In the genomic region with DNA sequence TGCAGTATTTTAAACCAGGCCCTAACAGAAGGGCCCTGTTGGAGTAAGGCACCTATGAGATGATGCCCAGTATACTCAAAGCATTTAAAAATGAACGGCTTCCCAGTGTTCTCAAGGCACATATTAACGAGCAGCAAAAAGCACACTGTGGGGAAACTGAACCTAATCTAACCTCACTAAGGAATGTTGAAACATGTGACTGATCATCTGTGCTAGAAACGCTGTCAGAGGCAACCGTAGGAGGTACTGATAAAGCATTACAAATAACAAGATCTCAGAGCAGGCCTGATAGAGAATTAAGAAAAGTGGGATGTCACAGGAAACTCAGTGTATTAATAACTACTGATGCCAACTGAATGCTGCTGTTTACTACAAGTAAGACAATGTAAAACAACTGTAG, we compare ENCODE assay signal across 16 cellular contexts. TPM values are rescaled to one million over a fixed set of nuclear protein-coding genes. Genes with fewer than 3 reads are reported as not detected.
DNase-seq lines count a peak whose midpoint lies in the region; ATAC-seq lines count a peak whose summit lies in the region.
"Had no signal": no experiment of that assay in that cellular context is flagged by ENCODE, and none has a peak within 500 bp of the region (broad histone marks: within the 10 kb centered on the region; RNA-seq: fewer than 3 reads in every experiment).

No MANE protein-coding gene starts in this region.

- DNase-seq in Ammon's horn (ENCODE audit: low spot score) (peak; percentile 2), astrocyte of the hippocampus (ENCODE audit: low read depth, low spot score) (peak; percentile 15), foreskin melanocyte (peak; percentile 26), mesendoderm (peak; percentile 21), midbrain (lab: John Stamatoyannopoulos, UW) (no peak), HCEC 1CT (no peak), cardiac septum (ENCODE audit: low spot score) (no peak)
- DNase-seq: 8988T; BE2C; CD4-positive, alpha-beta memory T cell; DMS79; H7 had no signal

- no peak overlapping the region for H3K18ac ChIP-seq in mesendoderm (ENCODE audit: low read length)

- H3K36me3 ChIP-seq in mesendoderm (ENCODE audit: control insufficient read depth, insufficient read depth, low read length), result no peaks in the 10 kb centered on the region
- H3K36me3 ChIP-seq: BE2C had no signal

- H4K5ac ChIP-seq in mesendoderm (ENCODE audit: low read length), result no peak overlapping the region

- no peak overlapping the region for H2BK15ac ChIP-seq in mesendoderm (replicated peaks; ENCODE audit: low read depth)

- no peak for ATAC-seq in GM18907 (IDR thresholded peaks at IDR 0.05; ENCODE audit: unreplicated experiment)
- ATAC-seq: GM23338 had no signal

- no peak overlapping the region for H3K4ac ChIP-seq in mesendoderm (ENCODE audit: low read depth, low read length)

- no peak overlapping the region for H3K56ac ChIP-seq in mesendoderm (ENCODE audit: low read length)

- no peaks in the 10 kb centered on the region for H3K27me3 ChIP-seq in mesendoderm (ENCODE audit: insufficient read depth, low read length, poor library complexity)
- H3K27me3 ChIP-seq: BE2C had no signal

- WGBS in mesendoderm (ENCODE audit: extremely low coverage, insufficient coverage, low lambda C conversion rate), result no CpG with 5 or more reads among the region's 4 CpGs

- no peaks in the 10 kb centered on the region for H3K79me2 ChIP-seq in mesendoderm (ENCODE audit: control insufficient read depth, insufficient read depth, low read length)

- H2AK5ac ChIP-seq in mesendoderm (ENCODE audit: low read length), result no peak overlapping the region

- H3K23ac ChIP-seq in mesendoderm (ENCODE audit: low read length), result no peak overlapping the region

- no peaks in the 10 kb centered on the region for H3K79me1 ChIP-seq in mesendoderm (ENCODE audit: low read length)

- no peaks in the 10 kb centered on the region for H3K4me1 ChIP-seq in mesendoderm (ENCODE audit: control insufficient read depth, low read depth, low read length)
- H3K4me1 ChIP-seq: BE2C had no signal

- H3K27ac ChIP-seq in mesendoderm (ENCODE audit: low read depth, low read length), result no peak overlapping the region
- H3K27ac ChIP-seq: C4-2B had no signal

- intact Hi-C loops in cardiac septum (cut with DNase I), result no loop called here

- no peak overlapping the region for H2BK5ac ChIP-seq in mesendoderm (ENCODE audit: low read length)

- no peak overlapping the region for H3K9ac ChIP-seq in mesendoderm (ENCODE audit: low read length)

- no peak overlapping the region for H2BK120ac ChIP-seq in mesendoderm (ENCODE audit: low read depth, low read length)

- H3K4me3 ChIP-seq in mesendoderm (ENCODE audit: low read length), result no peak overlapping the region
- H3K4me3 ChIP-seq: GM23338 had no signal

- H4K8ac ChIP-seq in mesendoderm (ENCODE audit: low read depth, low read length), result no peak overlapping the region

- H3K4me2 ChIP-seq in mesendoderm (ENCODE audit: low read length), result no peak overlapping the region
- H3K4me2 ChIP-seq: GM23338 had no signal

RNA-seq across cellular contexts. Expression of gene ASB9, which starts 24.0 kb away (rescaled TPM):
- polyA plus RNA-seq in mesendoderm (2013, experiment 1 of 2), result 0.84 TPM
- 0.52 TPM for polyA plus RNA-seq in mesendoderm (2013, experiment 2 of 2)
- 0.46 TPM for total RNA-seq in cardiac septum
- total RNA-seq: CD4-positive, alpha-beta memory T cell; G401 had no signal

Comparison
In these comparisons a context has a peak if more than half of its experiments do, and no peak if none do; other contexts are left out.
1. DNase-seq: peak in Ammon's horn (single experiment), astrocyte of the hippocampus (single experiment), foreskin melanocyte (single experiment) and mesendoderm (single experiment); none in midbrain (single experiment), HCEC 1CT (single experiment) and cardiac septum (single experiment).